In genomic region chr4:153789741-153790651, GRCh38 we compare ENCODE assay signal across 13 cellular contexts. TPM values are rescaled to one million over a fixed set of nuclear protein-coding genes. Genes with fewer than 3 reads are reported as not detected.
DNase-seq lines count a peak whose midpoint lies in the region; ATAC-seq and TF ChIP-seq lines count a peak whose summit lies in the region.
"Had no signal": no experiment of that assay in that cellular context is flagged by ENCODE, and none has a peak within 500 bp of the region (broad histone marks: within the 10 kb centered on the region; RNA-seq: fewer than 3 reads in every experiment).

No MANE protein-coding gene starts in this region.

- H3K27me3 ChIP-seq in GM23338 (ENCODE audit: insufficient read depth): peaks cover 8% of the 10 kb centered on the region
- peaks cover 0 to 87% (median 53%) of the 10 kb centered on the region in 45 donors for H3K27me3 ChIP-seq in dorsolateral prefrontal cortex
- H3K27me3 ChIP-seq: ovary had no signal

- H3K79me2 ChIP-seq in GM23338 (replicated peaks; ENCODE audit: insufficient read depth): peaks cover 39% of the 10 kb centered on the region

- DNase-seq in AG10803 (ENCODE audit: low read depth): peak; percentile 23
- DNase-seq in GM23338 (ENCODE audit: low spot score): peak; percentile 97
- DNase-seq in dorsolateral prefrontal cortex: no peak
- no peak for DNase-seq in naive B cell
- no peak for DNase-seq in NCI-H2081 treated with DMSO at 0.1 percent for 48 hours (lab: John Stamatoyannopoulos, UW)
- DNase-seq in stimulated activated CD4-positive, alpha-beta T cell treated with anti-CD3 and anti-CD28 coated beads, Interleukin-1b, Interleukin-23, amount 100 ng/mL, for 48 hours: no peak
- DNase-seq: COR-L47, NCI-H1436 treated with DMSO at 0.1 percent for 48 hours, ovary had no signal

- ATAC-seq in GM23338 (peak; percentile 24), naive B cell (ENCODE audit: low read depth in 2 of 2) (no peak), GM19023 (IDR thresholded peaks at IDR 0.05; ENCODE audit: unreplicated experiment) (no peak), GM21381 (IDR thresholded peaks at IDR 0.05; ENCODE audit: unreplicated experiment) (no peak)

- H3F3A ChIP-seq in GM23338 (replicated peaks; ENCODE audit: low read depth): peaks cover 16% of the 10 kb centered on the region; the same call in 1 of the 2 replicates

- H3K27ac ChIP-seq in GM23338 (ENCODE audit: low read depth): peak overlapping the region; percentile 99
- no peak overlapping the region for H3K27ac ChIP-seq in dorsolateral prefrontal cortex
- H3K27ac ChIP-seq: body of pancreas, ovary had no signal

- no peak for TF ChIP-seq CTCF in AG10803 (conservative IDR thresholded peaks at IDR 0.05; ENCODE audit: low read length)
- TF ChIP-seq CTCF in GM23338 (conservative IDR thresholded peaks at IDR 0.05; ENCODE audit: low read depth in 2 of 2): no peak
- no peak for TF ChIP-seq CTCF in dorsolateral prefrontal cortex (IDR thresholded peaks at IDR 0.05 in 54 of 56, conservative IDR thresholded peaks at IDR 0.05 in 2 of 56; ENCODE audit: low read depth in 1 of 56, partially characterized antibody in 56 of 56)

- H3K9me3 Mint-ChIP-seq in GM23338 (no peaks in the 10 kb centered on the region), naive B cell (no peaks in the 10 kb centered on the region)

- H3K4me1 ChIP-seq in GM23338 (ENCODE audit: insufficient read depth): peaks cover 31% of the 10 kb centered on the region

- peak overlapping the region; percentile 99 for H3K4me3 Mint-ChIP-seq in GM23338
- H3K4me3 Mint-ChIP-seq in naive B cell: peak overlapping the region; percentile 78 to 91 (median 86)

- H2AFZ ChIP-seq in GM23338: no peak overlapping the region

- H3K4me1 Mint-ChIP-seq in GM23338: peaks cover 41% of the 10 kb centered on the region
- peaks cover 31 to 53% (median 50%) of the 10 kb centered on the region in 3 donors for H3K4me1 Mint-ChIP-seq in naive B cell

- H3K36me3 Mint-ChIP-seq in GM23338 (ENCODE audit: low read depth): peaks cover 35% of the 10 kb centered on the region
- peaks cover 0 to 7% of the 10 kb centered on the region in 2 donors for H3K36me3 Mint-ChIP-seq in naive B cell

- peaks cover 6% of the 10 kb centered on the region; the same call in 1 of the 2 replicates for H3K36me3 ChIP-seq in GM23338 (ENCODE audit: insufficient read depth)
- H3K36me3 ChIP-seq: ovary had no signal

- H3K4me2 ChIP-seq in GM23338: peak overlapping the region; percentile 90

- H3K27ac Mint-ChIP-seq in GM23338: peak overlapping the region; percentile 100
- no peak overlapping the region for H3K27ac Mint-ChIP-seq in naive B cell

- intact Hi-C loops in dorsolateral prefrontal cortex (cut with DNase I): loop anchor here (10.0 kb wide), 1 partner anchor 525 kb away; no protein-coding TSS in a partner anchor

- peaks cover 41% of the 10 kb centered on the region for H3K27me3 Mint-ChIP-seq in GM23338 (ENCODE audit: insufficient read depth, low read depth, poor library complexity)
- peaks cover 83 to 95% (median 89%) of the 10 kb centered on the region in 3 donors for H3K27me3 Mint-ChIP-seq in naive B cell

- H3K9me2 ChIP-seq in GM23338 (ENCODE audit: insufficient read depth): no peaks in the 10 kb centered on the region

- H3K4me3 ChIP-seq in AG10803 (ENCODE audit: low read length) (no peak overlapping the region), GM23338 (peak overlapping the region; percentile 89), dorsolateral prefrontal cortex (peak overlapping the region in 35 of 59 donors; percentile 11 to 66 (median 55))
- H3K4me3 ChIP-seq: body of pancreas had no signal

- peaks cover 25% of the 10 kb centered on the region for H4K20me1 ChIP-seq in GM23338 (replicated peaks; ENCODE audit: insufficient read depth)

TF ChIP-seq in GM23338, 12 proteins besides CTCF, POLR2A, EP300 and RAD21:
- TF ChIP-seq EZH2phosphoT487 (IDR thresholded peaks at IDR 0.05; ENCODE audit: unreplicated experiment) (no peak), POLR2AphosphoS5 (IDR thresholded peaks at IDR 0.05; ENCODE audit: low read depth) (peak; percentile 63), ZNF462 (CRISPR knock-in tag; IDR thresholded peaks at IDR 0.05) (peak; percentile 61), CREB1 (CRISPR knock-in tag; IDR thresholded peaks at IDR 0.05; ENCODE audit: low read depth) (no peak), NANOG (IDR thresholded peaks at IDR 0.05; ENCODE audit: borderline replicate concordance) (peak; percentile 99), ETS1 (IDR thresholded peaks at IDR 0.05) (peak; percentile 49; the same call in 1 of the 2 replicates)

RNA-seq across cellular contexts. Expression of gene SFRP2, which starts 1.1 kb away (rescaled TPM):
- 214 and 219 TPM in 2 replicates for total RNA-seq in GM23338 (2014; rRNA removed; shearing (Covaris generic))
- polyA plus RNA-seq in GM23338 (2016; fragmentation: Nextera tagmentation; extraction: Ambion mirVana) (286 and 295 TPM in 2 replicates), naive B cell (ENCODE audit: low read depth in 6 of 6) (not detected)
- total RNA-seq in dorsolateral prefrontal cortex: 10 to 100 TPM in 51 of 120 experiments, 1 to 10 TPM in 69; 1.9 to 28.8 (median 9.3) TPM

RNA-seq across cellular contexts. Expression of gene RNF175, which starts 30.2 kb away (rescaled TPM):
- 4.7 and 14.9 TPM in 2 replicates for total RNA-seq in GM23338 (2014; rRNA removed; shearing (Covaris generic))
- polyA plus RNA-seq in GM23338 (2016; fragmentation: Nextera tagmentation; extraction: Ambion mirVana): 4.8 and 4.9 TPM in 2 replicates
- 10 to 100 TPM in 119 of 120 experiments, 1 to 10 TPM in 1; 8.7 to 46.5 (median 29.8) TPM for total RNA-seq in dorsolateral prefrontal cortex
- polyA plus RNA-seq in naive B cell (ENCODE audit: low read depth in 6 of 6): under 1 TPM in 1 of 6 donors, not detected in 5; 0.69 TPM
- total RNA-seq: body of pancreas, H4, ovary had no signal

Comparison
In these comparisons a context has a peak if more than half of its experiments do, and no peak if none do; other contexts are left out.
1. DNase-seq: peak in AG10803 (single experiment) and GM23338 (single experiment); none in dorsolateral prefrontal cortex (0 of 10), naive B cell (single experiment), NCI-H2081 treated with DMSO at 0.1 percent for 48 hours (single experiment) and stimulated activated CD4-positive, alpha-beta T cell treated with anti-CD3 and anti-CD28 coated beads, Interleukin-1b, Interleukin-23, amount 100 ng/mL, for 48 hours (single experiment).